ENCODE assay signal across 1 cellular context in genomic region chr2:202635441-202636296, GRCh38.
TF ChIP-seq lines count a peak whose summit lies in the region.

No MANE protein-coding gene starts in this region.

TF ChIP-seq in HepG2, 621 proteins besides CTCF, POLR2A, EP300 and RAD21 (continued from another document and continues in another):
- TF ChIP-seq, protein P1, sequence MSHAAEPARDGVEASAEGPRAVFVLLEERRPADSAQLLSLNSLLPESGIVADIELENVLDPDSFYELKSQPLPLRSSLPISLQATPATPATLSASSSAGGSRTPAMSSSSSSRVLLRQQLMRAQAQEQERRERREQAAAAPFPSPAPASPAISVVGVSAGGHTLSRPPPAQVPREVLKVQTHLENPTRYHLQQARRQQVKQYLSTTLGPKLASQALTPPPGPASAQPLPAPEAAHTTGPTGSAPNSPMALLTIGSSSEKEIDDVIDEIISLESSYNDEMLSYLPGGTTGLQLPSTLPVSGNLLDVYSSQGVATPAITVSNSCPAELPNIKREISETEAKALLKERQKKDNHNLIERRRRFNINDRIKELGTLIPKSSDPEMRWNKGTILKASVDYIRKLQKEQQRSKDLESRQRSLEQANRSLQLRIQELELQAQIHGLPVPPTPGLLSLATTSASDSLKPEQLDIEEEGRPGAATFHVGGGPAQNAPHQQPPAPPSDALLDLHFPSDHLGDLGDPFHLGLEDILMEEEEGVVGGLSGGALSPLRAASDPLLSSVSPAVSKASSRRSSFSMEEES (CRISPR knock-in tag; IDR thresholded peaks at IDR 0.05) = peak; percentile 31; the same call in 1 of the 2 replicates
- TF ChIP-seq HNF4G (IDR thresholded peaks at IDR 0.05; ENCODE audit: borderline replicate concordance, low read depth, low read length) = no peak
- 0 out of 2 replicates have a peak, but pooled peaks have one; percentile 22 for TF ChIP-seq HNF4G (CRISPR knock-in tag; IDR thresholded peaks at IDR 0.05; ENCODE audit: borderline replicate concordance, low read depth)
- TF ChIP-seq GTF3A (CRISPR knock-in tag; conservative IDR thresholded peaks at IDR 0.05) = no peak
- no peak for TF ChIP-seq ZNF234 (CRISPR knock-in tag; conservative IDR thresholded peaks at IDR 0.05)
- TF ChIP-seq SALL1 (CRISPR knock-in tag; IDR thresholded peaks at IDR 0.05) = peak; percentile 49; the same call in 1 of the 2 replicates
- TF ChIP-seq ZNF777 (CRISPR knock-in tag; IDR thresholded peaks at IDR 0.05) = no peak
- TF ChIP-seq PRDM10 (CRISPR knock-in tag; IDR thresholded peaks at IDR 0.05; ENCODE audit: low read depth) = 0 out of 2 replicates have a peak, but pooled peaks have one; percentile 20
- TF ChIP-seq BCL6 (CRISPR knock-in tag; IDR thresholded peaks at IDR 0.05) = 0 out of 2 replicates have a peak, but pooled peaks have one; percentile 21
- 0 out of 2 replicates have a peak, but pooled peaks have one; percentile 57 for TF ChIP-seq HOXA3 (CRISPR knock-in tag; IDR thresholded peaks at IDR 0.05)
- TF ChIP-seq FOXK2 (IDR thresholded peaks at IDR 0.05) = no peak
- no peak for TF ChIP-seq NR1H2 (CRISPR knock-in tag; IDR thresholded peaks at IDR 0.05; ENCODE audit: borderline replicate concordance, low read depth)
- TF ChIP-seq, protein P2, sequence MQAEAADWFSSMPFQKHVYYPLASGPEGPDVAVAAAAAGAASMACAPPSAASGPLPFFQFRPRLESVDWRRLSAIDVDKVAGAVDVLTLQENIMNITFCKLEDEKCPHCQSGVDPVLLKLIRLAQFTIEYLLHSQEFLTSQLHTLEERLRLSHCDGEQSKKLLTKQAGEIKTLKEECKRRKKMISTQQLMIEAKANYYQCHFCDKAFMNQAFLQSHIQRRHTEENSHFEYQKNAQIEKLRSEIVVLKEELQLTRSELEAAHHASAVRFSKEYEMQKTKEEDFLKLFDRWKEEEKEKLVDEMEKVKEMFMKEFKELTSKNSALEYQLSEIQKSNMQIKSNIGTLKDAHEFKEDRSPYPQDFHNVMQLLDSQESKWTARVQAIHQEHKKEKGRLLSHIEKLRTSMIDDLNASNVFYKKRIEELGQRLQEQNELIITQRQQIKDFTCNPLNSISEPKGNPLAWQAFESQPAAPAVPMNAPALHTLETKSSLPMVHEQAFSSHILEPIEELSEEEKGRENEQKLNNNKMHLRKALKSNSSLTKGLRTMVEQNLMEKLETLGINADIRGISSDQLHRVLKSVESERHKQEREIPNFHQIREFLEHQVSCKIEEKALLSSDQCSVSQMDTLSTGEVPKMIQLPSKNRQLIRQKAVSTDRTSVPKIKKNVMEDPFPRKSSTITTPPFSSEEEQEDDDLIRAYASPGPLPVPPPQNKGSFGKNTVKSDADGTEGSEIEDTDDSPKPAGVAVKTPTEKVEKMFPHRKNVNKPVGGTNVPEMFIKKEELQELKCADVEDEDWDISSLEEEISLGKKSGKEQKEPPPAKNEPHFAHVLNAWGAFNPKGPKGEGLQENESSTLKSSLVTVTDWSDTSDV (CRISPR knock-in tag; IDR thresholded peaks at IDR 0.05) = no peak
- TF ChIP-seq ZNF720 (CRISPR knock-in tag; IDR thresholded peaks at IDR 0.05) = no peak
- TF ChIP-seq, protein P3, sequence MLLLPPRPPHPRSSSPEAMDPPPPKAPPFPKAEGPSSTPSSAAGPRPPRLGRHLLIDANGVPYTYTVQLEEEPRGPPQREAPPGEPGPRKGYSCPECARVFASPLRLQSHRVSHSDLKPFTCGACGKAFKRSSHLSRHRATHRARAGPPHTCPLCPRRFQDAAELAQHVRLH (CRISPR knock-in tag; IDR thresholded peaks at IDR 0.05; ENCODE audit: borderline replicate concordance, low read depth) = no peak; the same call in 1 of the 2 replicates
- no peak for TF ChIP-seq SP140L (CRISPR knock-in tag; IDR thresholded peaks at IDR 0.05; ENCODE audit: borderline replicate concordance)
- TF ChIP-seq HINFP (CRISPR knock-in tag; IDR thresholded peaks at IDR 0.05; ENCODE audit: low read depth) = no peak
- TF ChIP-seq RORA (CRISPR knock-in tag; IDR thresholded peaks at IDR 0.05) = no peak
- 0 out of 2 replicates have a peak, but pooled peaks have one; percentile 15 for TF ChIP-seq MIER2 (CRISPR knock-in tag; IDR thresholded peaks at IDR 0.05)
- TF ChIP-seq ZNF138 (CRISPR knock-in tag; IDR thresholded peaks at IDR 0.05; ENCODE audit: low read depth) = no peak
- 0 out of 2 replicates have a peak, but pooled peaks have one; percentile 45 for TF ChIP-seq KDM6A (CRISPR knock-in tag; IDR thresholded peaks at IDR 0.05; ENCODE audit: low read depth)
- TF ChIP-seq ZNF44 (CRISPR knock-in tag; IDR thresholded peaks at IDR 0.05) = no peak
- no peak for TF ChIP-seq ZNF678 (CRISPR knock-in tag; IDR thresholded peaks at IDR 0.05)
- no peak for TF ChIP-seq KDM3A (CRISPR knock-in tag; IDR thresholded peaks at IDR 0.05; ENCODE audit: low read depth)
- TF ChIP-seq AGO1 (IDR thresholded peaks at IDR 0.05; ENCODE audit: low read depth, low read length, poor library complexity, severe bottlenecking) = no peak
- no peak for TF ChIP-seq ZNF850 (CRISPR knock-in tag; conservative IDR thresholded peaks at IDR 0.05)
- TF ChIP-seq, protein P4, sequence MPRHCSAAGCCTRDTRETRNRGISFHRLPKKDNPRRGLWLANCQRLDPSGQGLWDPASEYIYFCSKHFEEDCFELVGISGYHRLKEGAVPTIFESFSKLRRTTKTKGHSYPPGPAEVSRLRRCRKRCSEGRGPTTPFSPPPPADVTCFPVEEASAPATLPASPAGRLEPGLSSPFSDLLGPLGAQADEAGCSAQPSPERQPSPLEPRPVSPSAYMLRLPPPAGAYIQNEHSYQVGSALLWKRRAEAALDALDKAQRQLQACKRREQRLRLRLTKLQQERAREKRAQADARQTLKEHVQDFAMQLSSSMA (CRISPR knock-in tag; IDR thresholded peaks at IDR 0.05) = no peak
- no peak for TF ChIP-seq TEAD2 (CRISPR knock-in tag; IDR thresholded peaks at IDR 0.05)
- TF ChIP-seq BCLAF1 (IDR thresholded peaks at IDR 0.05) = no peak
- TF ChIP-seq SCMH1 (CRISPR knock-in tag; IDR thresholded peaks at IDR 0.05; ENCODE audit: borderline replicate concordance) = no peak
- no peak for TF ChIP-seq HOXA9 (CRISPR knock-in tag; IDR thresholded peaks at IDR 0.05; ENCODE audit: borderline replicate concordance)
- TF ChIP-seq ZNF761 (CRISPR knock-in tag; conservative IDR thresholded peaks at IDR 0.05) = no peak
- no peak for TF ChIP-seq RFX5 (IDR thresholded peaks at IDR 0.05; ENCODE audit: low read depth, low read length)
- TF ChIP-seq SMARCC2 (IDR thresholded peaks at IDR 0.05) = no peak
- TF ChIP-seq, protein P5, sequence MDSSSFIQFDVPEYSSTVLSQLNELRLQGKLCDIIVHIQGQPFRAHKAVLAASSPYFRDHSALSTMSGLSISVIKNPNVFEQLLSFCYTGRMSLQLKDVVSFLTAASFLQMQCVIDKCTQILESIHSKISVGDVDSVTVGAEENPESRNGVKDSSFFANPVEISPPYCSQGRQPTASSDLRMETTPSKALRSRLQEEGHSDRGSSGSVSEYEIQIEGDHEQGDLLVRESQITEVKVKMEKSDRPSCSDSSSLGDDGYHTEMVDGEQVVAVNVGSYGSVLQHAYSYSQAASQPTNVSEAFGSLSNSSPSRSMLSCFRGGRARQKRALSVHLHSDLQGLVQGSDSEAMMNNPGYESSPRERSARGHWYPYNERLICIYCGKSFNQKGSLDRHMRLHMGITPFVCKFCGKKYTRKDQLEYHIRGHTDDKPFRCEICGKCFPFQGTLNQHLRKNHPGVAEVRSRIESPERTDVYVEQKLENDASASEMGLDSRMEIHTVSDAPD (CRISPR knock-in tag; IDR thresholded peaks at IDR 0.05) = no peak
- TF ChIP-seq ZFP36 (IDR thresholded peaks at IDR 0.05; ENCODE audit: borderline replicate concordance, low read depth, low read length, partially characterized antibody) = no peak
- TF ChIP-seq ZNF652 (CRISPR knock-in tag; IDR thresholded peaks at IDR 0.05; ENCODE audit: borderline replicate concordance, low read depth) = no peak
- TF ChIP-seq ZC3H13 (CRISPR knock-in tag; IDR thresholded peaks at IDR 0.05) = no peak
- TF ChIP-seq GFI1 (CRISPR knock-in tag; IDR thresholded peaks at IDR 0.05; ENCODE audit: borderline replicate concordance) = no peak
- TF ChIP-seq, protein P6, sequence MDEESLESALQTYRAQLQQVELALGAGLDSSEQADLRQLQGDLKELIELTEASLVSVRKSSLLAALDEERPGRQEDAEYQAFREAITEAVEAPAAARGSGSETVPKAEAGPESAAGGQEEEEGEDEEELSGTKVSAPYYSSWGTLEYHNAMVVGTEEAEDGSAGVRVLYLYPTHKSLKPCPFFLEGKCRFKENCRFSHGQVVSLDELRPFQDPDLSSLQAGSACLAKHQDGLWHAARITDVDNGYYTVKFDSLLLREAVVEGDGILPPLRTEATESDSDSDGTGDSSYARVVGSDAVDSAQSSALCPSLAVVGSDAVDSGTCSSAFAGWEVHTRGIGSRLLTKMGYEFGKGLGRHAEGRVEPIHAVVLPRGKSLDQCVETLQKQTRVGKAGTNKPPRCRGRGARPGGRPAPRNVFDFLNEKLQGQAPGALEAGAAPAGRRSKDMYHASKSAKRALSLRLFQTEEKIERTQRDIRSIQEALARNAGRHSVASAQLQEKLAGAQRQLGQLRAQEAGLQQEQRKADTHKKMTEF (CRISPR knock-in tag; IDR thresholded peaks at IDR 0.05) = 0 out of 2 replicates have a peak, but pooled peaks have one; percentile 45
- TF ChIP-seq ZNF496 (CRISPR knock-in tag; IDR thresholded peaks at IDR 0.05; ENCODE audit: insufficient replicate concordance) = no peak
- TF ChIP-seq POLR2G (IDR thresholded peaks at IDR 0.05; ENCODE audit: low read depth, low read length) = peak; percentile 54; the same call in 1 of the 2 replicates
- TF ChIP-seq ZNF616 (CRISPR knock-in tag; IDR thresholded peaks at IDR 0.05; ENCODE audit: low read depth) = no peak
- no peak for TF ChIP-seq KLF15 (CRISPR knock-in tag; IDR thresholded peaks at IDR 0.05; ENCODE audit: borderline replicate concordance)
- no peak for TF ChIP-seq NR3C1 (CRISPR knock-in tag; IDR thresholded peaks at IDR 0.05)
- TF ChIP-seq GPN1 (CRISPR knock-in tag; IDR thresholded peaks at IDR 0.05; ENCODE audit: borderline replicate concordance) = no peak
- TF ChIP-seq, protein P7, sequence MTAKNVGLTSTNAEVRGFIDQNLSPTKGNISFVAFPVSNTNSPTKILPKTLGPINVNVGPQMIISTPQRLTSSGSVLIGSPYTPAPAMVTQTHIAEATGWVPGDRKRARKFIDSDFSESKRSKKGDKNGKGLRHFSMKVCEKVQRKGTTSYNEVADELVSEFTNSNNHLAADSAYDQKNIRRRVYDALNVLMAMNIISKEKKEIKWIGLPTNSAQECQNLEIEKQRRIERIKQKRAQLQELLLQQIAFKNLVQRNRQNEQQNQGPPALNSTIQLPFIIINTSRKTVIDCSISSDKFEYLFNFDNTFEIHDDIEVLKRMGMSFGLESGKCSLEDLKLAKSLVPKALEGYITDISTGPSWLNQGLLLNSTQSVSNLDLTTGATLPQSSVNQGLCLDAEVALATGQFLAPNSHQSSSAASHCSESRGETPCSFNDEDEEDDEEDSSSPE (CRISPR knock-in tag; IDR thresholded peaks at IDR 0.05) = 0 out of 2 replicates have a peak, but pooled peaks have one; percentile 47
- TF ChIP-seq SMYD3 (CRISPR knock-in tag; IDR thresholded peaks at IDR 0.05) = no peak
